Comparison of ENCODE assay signal across 6 cellular contexts in the genomic region with DNA sequence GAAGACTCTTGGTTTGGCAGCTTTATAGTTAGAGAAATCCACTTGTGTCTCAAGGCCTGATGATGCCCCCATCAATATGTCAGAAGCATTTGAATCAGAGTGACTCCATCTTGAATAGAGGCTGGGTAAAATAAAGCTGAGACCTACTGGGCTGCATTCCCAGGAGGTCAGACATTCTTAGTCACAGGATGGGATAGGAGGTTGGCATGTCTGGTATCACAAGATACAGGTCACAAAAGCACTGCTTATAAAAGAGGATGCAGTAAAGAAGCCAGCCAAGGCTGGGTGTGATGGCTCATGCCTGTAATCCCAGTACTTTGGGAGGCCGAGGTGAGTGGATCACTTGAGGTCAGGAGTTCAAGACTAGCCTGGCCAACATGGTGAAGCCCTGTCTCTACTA. TPM values are rescaled to one million over a fixed set of nuclear protein-coding genes. Genes with fewer than 3 reads are reported as not detected.
A peak's percentile ranks its signal among the peaks of the same experiment; 100 is the strongest.
DNase-seq lines count a peak whose midpoint lies in the region; ATAC-seq and TF ChIP-seq lines count a peak whose summit lies in the region.
"Not testable (repeated sequence)": the region's sequence is repeated elsewhere in the genome, so short reads cannot be mapped to it uniquely, and the experiment has no call there.

No MANE protein-coding gene starts in this region.

- H3K4me1 ChIP-seq in PC-3 (ENCODE audit: insufficient read depth, low read length) = peaks cover 23% of the 10 kb centered on the region
- H3K4me1 ChIP-seq in foreskin keratinocyte = not testable (repeated sequence)

- peaks cover 20% of the 10 kb centered on the region for H3K27me3 Mint-ChIP-seq in HFFc6 (ENCODE audit: insufficient read depth)
- not testable (repeated sequence) for H3K27me3 Mint-ChIP-seq in activated CD4-positive, alpha-beta T cell treated with anti-CD3 and anti-CD28 coated beads, Interleukin-2, amount 10 ng/mL, durations not matched to agents 7 days and 5 days

- DNase-seq in EL (peak; percentile 34), HFFc6 (peak; percentile 25), PC-3 (peak; percentile 72), epithelial cell of esophagus (ENCODE audit: low read depth) (peak; percentile 52), foreskin keratinocyte (peak in 1 of 2 donors; percentile 65)
- not testable (repeated sequence) for DNase-seq in activated CD4-positive, alpha-beta T cell treated with anti-CD3 and anti-CD28 coated beads, Interleukin-2, amount 10 ng/mL, durations not matched to agents 7 days and 5 days

- H3K36me3 ChIP-seq in PC-3 (ENCODE audit: low read depth, low read length) = not testable (repeated sequence)

- not testable (repeated sequence) for H4K20me1 ChIP-seq in PC-3 (ENCODE audit: low read length)

- H3K27me3 ChIP-seq in PC-3 (ENCODE audit: low read length); foreskin keratinocyte: not testable (repeated sequence)

- not testable (repeated sequence) for H3K9me2 ChIP-seq in PC-3 (replicated peaks; ENCODE audit: low read length)

- not testable (repeated sequence) for BruUV-seq in PC-3 (replicated peaks; lab: Mats Ljungman, UMichigan)

- CTCF ChIA-PET in PC-3 (lab: Charles Lee) = not testable (repeated sequence)
- CTCF ChIA-PET in activated CD4-positive, alpha-beta T cell treated with anti-CD3 and anti-CD28 coated beads, Interleukin-2, amount 10 ng/mL, durations not matched to agents 7 days and 5 days (lab: Charles Lee) = interaction anchor here (1.2 kb wide), 1 partner anchor 9 kb away, joined by 3 read pairs; no protein-coding TSS in a partner anchor

- H3K9me3 Mint-ChIP-seq in HFFc6; activated CD4-positive, alpha-beta T cell treated with anti-CD3 and anti-CD28 coated beads, Interleukin-2, amount 10 ng/mL, durations not matched to agents 7 days and 5 days: not testable (repeated sequence)

- not testable (repeated sequence) for H3K4me3 ChIP-seq in PC-3 (ENCODE audit: low read length); epithelial cell of esophagus (ENCODE audit: low read length)

- ATAC-seq in PC-3 (peak; percentile 81), foreskin keratinocyte (peak; percentile 47)

- not testable (repeated sequence) for H3K9me3 ChIP-seq in PC-3 (ENCODE audit: low read length)

- not testable (repeated sequence) for H3K9ac ChIP-seq in PC-3 (ENCODE audit: low read length)

- POLR2A ChIA-PET in PC-3 (lab: Charles Lee; ENCODE audit: unreplicated experiment); activated CD4-positive, alpha-beta T cell treated with anti-CD3 and anti-CD28 coated beads, Interleukin-2, amount 10 ng/mL, durations not matched to agents 7 days and 5 days (lab: Charles Lee): not testable (repeated sequence)

- intact Hi-C loops in PC-3 (cut with micrococcal nuclease) = not testable (repeated sequence)

- TF ChIP-seq CTCF in HFFc6 (IDR thresholded peaks at IDR 0.05); PC-3 (conservative IDR thresholded peaks at IDR 0.05; ENCODE audit: low read depth, low read length); epithelial cell of esophagus (IDR thresholded peaks at IDR 0.05; ENCODE audit: insufficient read depth, low read depth, low read length, missing control alignments); foreskin keratinocyte (conservative IDR thresholded peaks at IDR 0.05): not testable (repeated sequence)

- H3K4me3 Mint-ChIP-seq in HFFc6; activated CD4-positive, alpha-beta T cell treated with anti-CD3 and anti-CD28 coated beads, Interleukin-2, amount 10 ng/mL, durations not matched to agents 7 days and 5 days: not testable (repeated sequence)

- H2AFZ ChIP-seq in PC-3 (ENCODE audit: low read length) = 0 out of 2 replicates have a peak overlapping the region, but pooled peaks have one; percentile 42

- H3K36me3 Mint-ChIP-seq in HFFc6 (ENCODE audit: low read depth); activated CD4-positive, alpha-beta T cell treated with anti-CD3 and anti-CD28 coated beads, Interleukin-2, amount 10 ng/mL, durations not matched to agents 7 days and 5 days (ENCODE audit: low read depth): not testable (repeated sequence)

- not testable (repeated sequence) for H3K4me1 Mint-ChIP-seq in HFFc6 (ENCODE audit: low read depth); activated CD4-positive, alpha-beta T cell treated with anti-CD3 and anti-CD28 coated beads, Interleukin-2, amount 10 ng/mL, durations not matched to agents 7 days and 5 days

- not testable (repeated sequence) for H3K4me2 ChIP-seq in PC-3 (ENCODE audit: low read length)

- not testable (repeated sequence) for H3F3A ChIP-seq in PC-3 (ENCODE audit: low read length, unreplicated experiment)

- H3K27ac Mint-ChIP-seq in HFFc6 = not testable (repeated sequence)
- H3K27ac Mint-ChIP-seq in activated CD4-positive, alpha-beta T cell treated with anti-CD3 and anti-CD28 coated beads, Interleukin-2, amount 10 ng/mL, durations not matched to agents 7 days and 5 days = peak overlapping the region; percentile 36

- H3K79me2 ChIP-seq in PC-3 (ENCODE audit: low read length) = not testable (repeated sequence)

- H3K27ac ChIP-seq in PC-3 (ENCODE audit: low read length) = peak overlapping the region; percentile 39
- H3K27ac ChIP-seq in foreskin keratinocyte = not testable (repeated sequence)

RNA-seq across cellular contexts. Expression of gene TMEM86A, which starts 16.6 kb away (rescaled TPM):
- under 1 TPM; 0.23 to 0.61 (median 0.41) TPM for total RNA-seq in HFFc6 (2021; fragmentation: NEBNext Ultra II Directional; extraction: Animal tissue kit (Norgen Biotek cat#: 25700))
- total RNA-seq in PC-3 (2014; rRNA removed) (1.6 and 2.9 TPM in 2 replicates), foreskin keratinocyte (0.71 and 1.3 TPM in 2 replicates)
- total RNA-seq in activated CD4-positive, alpha-beta T cell treated with anti-CD3 and anti-CD28 coated beads, Interleukin-2, amount 10 ng/mL, durations not matched to agents 7 days and 5 days = under 1 TPM; 0.25 to 0.42 TPM
- polyA plus RNA-seq in foreskin keratinocyte = 0.71 and 1.7 TPM in 2 replicates

RNA-seq across cellular contexts. Expression of gene IGSF22, which starts 44.0 kb away (rescaled TPM):
- total RNA-seq in HFFc6 (2021; fragmentation: NEBNext Ultra II Directional; extraction: Animal tissue kit (Norgen Biotek cat#: 25700)) = not detected
- total RNA-seq in PC-3 (2014; rRNA removed) (0.12 TPM in 1 of 2 replicates, not detected in the other), foreskin keratinocyte (0.27 and 0.46 TPM in 2 replicates)
- under 1 TPM in 1 of 2 experiments, not detected in 1; 0.05 TPM for total RNA-seq in activated CD4-positive, alpha-beta T cell treated with anti-CD3 and anti-CD28 coated beads, Interleukin-2, amount 10 ng/mL, durations not matched to agents 7 days and 5 days
- 0.42 and 0.47 TPM in 2 replicates for polyA plus RNA-seq in foreskin keratinocyte

RNA-seq across cellular contexts. Expression of gene SPTY2D1, which starts 47.8 kb away (rescaled TPM):
- 10 to 100 TPM; 25.9 to 29.8 (median 28.1) TPM for total RNA-seq in HFFc6 (2021; fragmentation: NEBNext Ultra II Directional; extraction: Animal tissue kit (Norgen Biotek cat#: 25700))
- 15.6 and 16.6 TPM in 2 replicates for total RNA-seq in PC-3 (2014; rRNA removed)
- 10 to 100 TPM; 26.9 to 31.0 TPM for total RNA-seq in activated CD4-positive, alpha-beta T cell treated with anti-CD3 and anti-CD28 coated beads, Interleukin-2, amount 10 ng/mL, durations not matched to agents 7 days and 5 days
- total RNA-seq in foreskin keratinocyte = 18.3 and 19.6 TPM in 2 replicates
- 3.7 and 4.1 TPM in 2 replicates for polyA plus RNA-seq in foreskin keratinocyte
